Comparison of ENCODE assay signal across 24 cellular contexts in the genomic region with DNA sequence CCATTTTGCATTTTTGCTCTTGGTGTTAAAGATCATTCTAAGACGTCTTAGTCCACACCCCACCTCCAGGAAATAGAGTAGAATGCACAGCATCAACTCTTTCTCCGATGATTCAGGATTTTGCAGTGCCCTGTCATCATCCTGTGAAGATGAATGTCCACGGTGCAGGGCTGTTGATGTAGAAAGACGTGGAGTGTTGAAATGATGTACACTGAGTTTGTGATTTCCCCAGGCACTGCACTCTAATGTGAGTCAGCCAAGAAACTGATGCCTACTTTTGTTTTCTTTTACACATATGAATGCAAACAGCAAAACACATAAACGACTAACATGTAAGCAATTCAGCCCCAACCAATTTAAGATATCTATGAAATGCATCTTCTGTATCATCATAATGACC. TPM values are rescaled to one million over a fixed set of nuclear protein-coding genes. Genes with fewer than 3 reads are reported as not detected.
DNase-seq lines count a peak whose midpoint lies in the region; ATAC-seq, FAIRE-seq and TF ChIP-seq lines count a peak whose summit lies in the region.
"Had no signal": no experiment of that assay in that cellular context is flagged by ENCODE, and none has a peak within 500 bp of the region (broad histone marks: within the 10 kb centered on the region; RNA-seq: fewer than 3 reads in every experiment).

No MANE protein-coding gene starts in this region.

- no peaks in the 10 kb centered on the region for H3K36me3 Mint-ChIP-seq in Caco-2 (ENCODE audit: insufficient read depth, unreplicated experiment)
- H3K36me3 Mint-ChIP-seq in activated T-helper 2 cell treated with anti-CD3 and anti-CD28 coated beads, Interferon-gamma antibody, Interleukin-2, Interleukin-4, amounts not matched to agents 10 μg/mL and 5 μg/mL and 100 μg/mL, durations not matched to agents 14 hours and 24 hours and 36 hours (ENCODE audit: low read depth) = no peaks in the 10 kb centered on the region

- H3K9ac ChIP-seq in K562 (ENCODE audit: insufficient read depth in 1 of 2, low read depth in 2 of 2, low read length in 2 of 2) = no peak overlapping the region

- no peaks in the 10 kb centered on the region for H3K36me3 ChIP-seq in K562 (ENCODE audit: control insufficient read depth, insufficient read depth, low read length)
- H3K36me3 ChIP-seq in Caco-2 (ENCODE audit: control insufficient read depth, insufficient read depth, low read length) = no peaks in the 10 kb centered on the region
- H3K36me3 ChIP-seq in esophagus squamous epithelium = no peaks in the 10 kb centered on the region
- H3K36me3 ChIP-seq: adrenal gland, HAP-1, left ventricle myocardium inferior, upper lobe of right lung had no signal

- H3K79me2 ChIP-seq in K562 (ENCODE audit: control insufficient read depth, insufficient read depth, low read length) = no peaks in the 10 kb centered on the region

- no peaks in the 10 kb centered on the region for H3K27me3 Mint-ChIP-seq in Caco-2 (ENCODE audit: insufficient read depth, unreplicated experiment)
- H3K27me3 Mint-ChIP-seq in activated T-helper 2 cell treated with anti-CD3 and anti-CD28 coated beads, Interferon-gamma antibody, Interleukin-2, Interleukin-4, amounts not matched to agents 10 μg/mL and 5 μg/mL and 100 μg/mL, durations not matched to agents 14 hours and 24 hours and 36 hours (ENCODE audit: low read depth) = peaks cover 5% of the 10 kb centered on the region

- H3K27ac Mint-ChIP-seq in Caco-2 (ENCODE audit: unreplicated experiment) = no peak overlapping the region
- no peak overlapping the region for H3K27ac Mint-ChIP-seq in activated T-helper 2 cell treated with anti-CD3 and anti-CD28 coated beads, Interferon-gamma antibody, Interleukin-2, Interleukin-4, amounts not matched to agents 10 μg/mL and 5 μg/mL and 100 μg/mL, durations not matched to agents 14 hours and 24 hours and 36 hours
- H3K27ac Mint-ChIP-seq: activated CD4-positive, alpha-beta T cell treated with anti-CD3 and anti-CD28 coated beads for 36 hours; stimulated activated naive CD8-positive, alpha-beta T cell treated with anti-CD3 and anti-CD28 coated beads, Interleukin-15, amount 100 ng/mL, for 72 hours had no signal

- H3K4me3 ChIP-seq in K562 (no peak overlapping the region), Caco-2 (ENCODE audit: low read depth, low read length) (no peak overlapping the region), esophagus squamous epithelium (no peak overlapping the region)
- H3K4me3 ChIP-seq: adrenal gland, HAP-1, left ventricle myocardium inferior, upper lobe of right lung had no signal

- H3K9me1 ChIP-seq in K562 (ENCODE audit: control insufficient read depth, insufficient read depth, low read length) = no peaks in the 10 kb centered on the region

- H4K20me1 ChIP-seq in K562 (replicated peaks; ENCODE audit: control insufficient read depth, insufficient read depth, low read length) = 0 out of 2 replicates have a peak, but pooled peaks cover 3% of the 10 kb centered on the region

- H3K27me3 ChIP-seq in K562 (ENCODE audit: control insufficient read depth in 2 of 2, insufficient read depth in 2 of 2, low read length in 2 of 2) (peaks cover 11 to 20% of the 10 kb centered on the region in 2 experiments), foreskin keratinocyte (peaks cover 25% of the 10 kb centered on the region), Caco-2 (replicated peaks; ENCODE audit: control insufficient read depth, insufficient read depth, low read length) (no peaks in the 10 kb centered on the region), esophagus squamous epithelium (no peaks in the 10 kb centered on the region)
- H3K27me3 ChIP-seq: upper lobe of right lung had no signal

- H3K4me1 ChIP-seq in K562 (replicated peaks in 1 of 2; ENCODE audit: control insufficient read depth in 2 of 2, insufficient read depth in 2 of 2, low read length in 2 of 2) = no peaks in the 10 kb centered on the region
- H3K4me1 ChIP-seq in foreskin keratinocyte = no peaks in the 10 kb centered on the region
- H3K4me1 ChIP-seq in Caco-2 = 0 out of 2 replicates have a peak, but pooled peaks cover 4% of the 10 kb centered on the region
- H3K4me1 ChIP-seq in esophagus squamous epithelium = peaks cover 0 to 1% (median 0%) of the 10 kb centered on the region in 3 donors
- H3K4me1 ChIP-seq: adrenal gland, upper lobe of right lung had no signal

- CTCF ChIA-PET in K562 (lab: Yijun Ruan, JAX; ENCODE audit: low intra/inter-chr PET ratio) = no interaction called here
- CTCF ChIA-PET in Caco-2 (lab: Charles Lee) = no interaction called here

- H3K9me3 ChIP-seq in K562 (replicated peaks; ENCODE audit: control insufficient read depth, insufficient read depth, low read depth, low read length) (no peaks in the 10 kb centered on the region), Caco-2 (no peaks in the 10 kb centered on the region), esophagus squamous epithelium (no peaks in the 10 kb centered on the region)
- H3K9me3 ChIP-seq: adrenal gland, HAP-1, left ventricle myocardium inferior, upper lobe of right lung had no signal

- DNase-seq in ACHN (peak; percentile 8), HCEC 1CT (peak; percentile 63), K562 (ENCODE audit: extremely low read depth in 1 of 4, low spot score in 3 of 4) (no peak), foreskin keratinocyte (peak; percentile 40 to 76), Caco-2 (no peak), T-helper 9 cell (no peak), esophagus squamous epithelium (lab: John Stamatoyannopoulos, UW) (no peak)
- no peak for DNase-seq in activated T-helper 2 cell treated with anti-CD3 and anti-CD28 coated beads, Interferon-gamma antibody, Interleukin-2, Interleukin-4, amounts not matched to agents 10 μg/mL and 5 μg/mL and 100 μg/mL, durations not matched to agents 14 hours and 24 hours and 36 hours (ENCODE audit: low spot score)
- DNase-seq: activated CD4-positive, alpha-beta T cell treated with anti-CD3 and anti-CD28 coated beads for 36 hours; adrenal gland; effector CD4-positive, alpha-beta T cell; foreskin melanocyte; KG1; left ventricle myocardium inferior; NCI-H1105 treated with DMSO at 0.1 percent for 48 hours; NCI-H82; occipital lobe; stimulated activated CD4-positive, alpha-beta T cell treated with anti-CD3 and anti-CD28 coated beads, Interleukin-2, amount 100 ng/mL, for 24 hours; stimulated activated naive CD8-positive, alpha-beta T cell treated with anti-CD3 and anti-CD28 coated beads, Interleukin-15, amount 100 ng/mL, for 72 hours; upper lobe of right lung had no signal

- no peaks in the 10 kb centered on the region for H3K9me3 Mint-ChIP-seq in Caco-2 (ENCODE audit: unreplicated experiment)
- no peaks in the 10 kb centered on the region for H3K9me3 Mint-ChIP-seq in activated T-helper 2 cell treated with anti-CD3 and anti-CD28 coated beads, Interferon-gamma antibody, Interleukin-2, Interleukin-4, amounts not matched to agents 10 μg/mL and 5 μg/mL and 100 μg/mL, durations not matched to agents 14 hours and 24 hours and 36 hours
- H3K9me3 Mint-ChIP-seq: central memory CD8-positive, alpha-beta T cell had no signal

- intact Hi-C loops in K562 (cut with micrococcal nuclease) (no loop called here), Caco-2 (cut with micrococcal nuclease; ENCODE audit: unreplicated experiment) (no loop called here), esophagus squamous epithelium (cut with DNase I) (no loop called here)
- intact Hi-C loops in activated T-helper 2 cell treated with anti-CD3 and anti-CD28 coated beads, Interferon-gamma antibody, Interleukin-2, Interleukin-4, amounts not matched to agents 10 μg/mL and 5 μg/mL and 100 μg/mL, durations not matched to agents 14 hours and 24 hours and 36 hours (cut with micrococcal nuclease) = no loop called here

- TF ChIP-seq EP300 in K562 (IDR thresholded peaks at IDR 0.05; ENCODE audit: low read length) = no peak

- no peak overlapping the region for H3K4me3 Mint-ChIP-seq in Caco-2 (ENCODE audit: unreplicated experiment)
- H3K4me3 Mint-ChIP-seq in activated T-helper 2 cell treated with anti-CD3 and anti-CD28 coated beads, Interferon-gamma antibody, Interleukin-2, Interleukin-4, amounts not matched to agents 10 μg/mL and 5 μg/mL and 100 μg/mL, durations not matched to agents 14 hours and 24 hours and 36 hours (ENCODE audit: low read depth) = no peak overlapping the region
- H3K4me3 Mint-ChIP-seq: activated CD4-positive, alpha-beta T cell treated with anti-CD3 and anti-CD28 coated beads for 36 hours; central memory CD8-positive, alpha-beta T cell; stimulated activated naive CD8-positive, alpha-beta T cell treated with anti-CD3 and anti-CD28 coated beads, Interleukin-15, amount 100 ng/mL, for 72 hours had no signal

- FAIRE-seq in K562 (lab: Jason Lieb, UNC) = no peak
- FAIRE-seq: RCC 7860 had no signal

- ATAC-seq in K562 (peak; percentile 40; the same call in 1 of the 3 replicates), foreskin keratinocyte (peak; percentile 90)
- ATAC-seq: activated CD4-positive, alpha-beta T cell treated with anti-CD3 and anti-CD28 coated beads for 36 hours; sciatic nerve; stimulated activated naive CD8-positive, alpha-beta T cell treated with anti-CD3 and anti-CD28 coated beads, Interleukin-15, amount 100 ng/mL, for 72 hours; upper lobe of right lung had no signal

- BruUV-seq in K562 (replicated peaks; lab: Mats Ljungman, UMichigan) = no TSS peak
- BruUV-seq in Caco-2 (replicated peaks; lab: Mats Ljungman, UMichigan) = no TSS peak

- no peak overlapping the region for H3K27ac ChIP-seq in K562 (ENCODE audit: extremely low read depth, low read depth, low read length)
- H3K27ac ChIP-seq in foreskin keratinocyte = no peak overlapping the region
- H3K27ac ChIP-seq in esophagus squamous epithelium = no peak overlapping the region
- H3K27ac ChIP-seq: adrenal gland, left ventricle myocardium inferior, upper lobe of right lung had no signal

- TF ChIP-seq POLR2A in K562 (conservative IDR thresholded peaks at IDR 0.05) (no peak), esophagus squamous epithelium (IDR thresholded peaks at IDR 0.05) (no peak)

- TF ChIP-seq RAD21 in K562 (CRISPR knock-in tag; conservative IDR thresholded peaks at IDR 0.05 in 1 of 2, IDR thresholded peaks at IDR 0.05 in 1 of 2) = no peak

- in situ Hi-C loops in ACHN (cut with HindIII; ENCODE audit: low pct_ligation_motif_present, low pct_unique_long_range_greater_than_20kb, low sequenced_read_pairs) = no loop called here
- in situ Hi-C loops in K562 (cut with MboI) = no loop called here

- no peak overlapping the region for H2AFZ ChIP-seq in K562 (ENCODE audit: low read depth, low read length)

- POLR2A ChIA-PET in K562 (lab: Yijun Ruan, JAX) (no interaction called here), Caco-2 (lab: Charles Lee) (no interaction called here)

- no peak for TF ChIP-seq CTCF in K562 (IDR thresholded peaks at IDR 0.05 in 2 of 3, conservative IDR thresholded peaks at IDR 0.05 in 1 of 3; ENCODE audit: insufficient read depth in 2 of 3, low read depth in 1 of 3, low read length in 3 of 3)
- no peak for TF ChIP-seq CTCF in foreskin keratinocyte (conservative IDR thresholded peaks at IDR 0.05)
- TF ChIP-seq CTCF in Caco-2 (IDR thresholded peaks at IDR 0.05; ENCODE audit: insufficient read depth in 1 of 2, low read depth in 1 of 2, low read length in 1 of 2, severe bottlenecking in 1 of 2, unreplicated experiment in 1 of 2) = no peak
- TF ChIP-seq CTCF in esophagus squamous epithelium (IDR thresholded peaks at IDR 0.05) = no peak

- WGBS in K562 (ENCODE audit: insufficient coverage, low coverage, missing lambda C conversion rate) = 0% methylated on average over 5 of the region's 5 CpGs
- WGBS in esophagus squamous epithelium, 2 donors = 44 to 57% methylated on average over 5 of the region's 5 CpGs

- H3K4me1 Mint-ChIP-seq in Caco-2 (ENCODE audit: low read depth, unreplicated experiment) = peaks cover 18% of the 10 kb centered on the region
- H3K4me1 Mint-ChIP-seq in activated T-helper 2 cell treated with anti-CD3 and anti-CD28 coated beads, Interferon-gamma antibody, Interleukin-2, Interleukin-4, amounts not matched to agents 10 μg/mL and 5 μg/mL and 100 μg/mL, durations not matched to agents 14 hours and 24 hours and 36 hours (ENCODE audit: low read depth) = no peaks in the 10 kb centered on the region
- H3K4me1 Mint-ChIP-seq: activated CD4-positive, alpha-beta T cell treated with anti-CD3 and anti-CD28 coated beads for 36 hours; central memory CD8-positive, alpha-beta T cell; stimulated activated naive CD8-positive, alpha-beta T cell treated with anti-CD3 and anti-CD28 coated beads, Interleukin-15, amount 100 ng/mL, for 72 hours had no signal

- no peak overlapping the region for H3K4me2 ChIP-seq in K562 (ENCODE audit: insufficient read depth, low read length)

RNA-seq across cellular contexts. Expression of gene LGI2, which starts 10.5 kb away (rescaled TPM):
- total RNA-seq in K562 (2011; cell fraction: chromatin; rRNA removed; ENCODE audit: low replicate concordance) = not detected in 2 replicates
- not detected in 2 replicates for total RNA-seq in K562 (2011; cell fraction: nucleolus; rRNA removed)
- not detected in 2 replicates for total RNA-seq in K562 (2011; cell fraction: nucleoplasm; rRNA removed)
- total RNA-seq in K562 (2014; rRNA removed) (not detected in 2 replicates), K562 (2014; rRNA removed; fragmentation: Illumina TruSeq; extraction: Trizol) (not detected in 2 replicates), K562 (2015; rRNA removed; fragmentation: Illumina TruSeq; extraction: Trizol) (not detected in 2 replicates), K562 (2021) (0.04 and 0.07 TPM in 2 replicates), foreskin keratinocyte (not detected in 2 replicates), Caco-2 (2022) (7.5 and 8.3 TPM in 2 replicates), esophagus squamous epithelium (1 to 10 TPM in 1 of 4 donors, under 1 TPM in 2, not detected in 1; 0.04 to 3.8 (median 0.57) TPM)
- polyA plus RNA-seq in K562 (2011; rRNA removed) (0.03 TPM in 1 of 2 replicates, not detected in the other), K562 (2014; fragmentation: Illumina TruSeq; extraction: Trizol) (not detected in 2 replicates), K562 (2014; fragmentation: Nextera tagmentation; extraction: Ambion mirVana) (not detected), K562 (2014; rRNA removed) (not detected in 2 replicates), foreskin keratinocyte (not detected in 2 replicates)
- 0.01 TPM in 1 of 2 replicates, not detected in the other for polyA plus RNA-seq in K562 (2011; cell fraction: cytosol; rRNA removed)
- polyA plus RNA-seq in K562 (2011; cell fraction: nucleus; rRNA removed) = not detected in 2 replicates
- 0.01 TPM in 1 of 2 replicates, not detected in the other for polyA plus RNA-seq in K562 (2012)
- 0.18 TPM in 1 of 2 replicates, not detected in the other for polyA minus RNA-seq in K562 (2011; rRNA and poly(A)+ RNA removed)
- not detected in 2 replicates for polyA minus RNA-seq in K562 (2011; cell fraction: cytosol; rRNA and poly(A)+ RNA removed)
- not detected in 2 replicates for polyA minus RNA-seq in K562 (2011; cell fraction: nucleus; rRNA and poly(A)+ RNA removed)
- total RNA-seq in activated T-helper 2 cell treated with anti-CD3 and anti-CD28 coated beads, Interferon-gamma antibody, Interleukin-2, Interleukin-4, amounts not matched to agents 10 μg/mL and 5 μg/mL and 100 μg/mL, durations not matched to agents 14 hours and 24 hours and 36 hours = not detected in 2 replicates
- total RNA-seq: activated CD4-positive, alpha-beta T cell treated with anti-CD3 and anti-CD28 coated beads for 36 hours had no signal

Comparison
In these comparisons a context has a peak if more than half of its experiments do, and no peak if none do; other contexts are left out.
1. DNase-seq: peak in ACHN (single experiment), HCEC 1CT (single experiment) and foreskin keratinocyte (2 of 2); none in K562 (0 of 4), Caco-2 (0 of 2), T-helper 9 cell (single experiment), esophagus squamous epithelium (single experiment) and activated T-helper 2 cell treated with anti-CD3 and anti-CD28 coated beads, Interferon-gamma antibody, Interleukin-2, Interleukin-4, amounts not matched to agents 10 μg/mL and 5 μg/mL and 100 μg/mL, durations not matched to agents 14 hours and 24 hours and 36 hours (single experiment).